ENCODE assay signal across 9 cellular contexts in genomic region chr16:51569204-51569911, GRCh38.
DNase-seq lines count a peak whose midpoint lies in the region; ATAC-seq and TF ChIP-seq lines count a peak whose summit lies in the region.
"Had no signal": no experiment of that assay in that cellular context is flagged by ENCODE, and none has a peak within 500 bp of the region (broad histone marks: within the 10 kb centered on the region; RNA-seq: fewer than 3 reads in every experiment).

No MANE protein-coding gene starts in this region.

- TF ChIP-seq CTCF in OCI-LY3 (IDR thresholded peaks at IDR 0.05; ENCODE audit: low read depth, low read length): no peak

- no peaks in the 10 kb centered on the region for H3K4me1 Mint-ChIP-seq in activated T-helper 17 cell treated with anti-CD3 and anti-CD28 coated beads, Interleukin-2, amount 50 U/mL, for 72 hours

- peak; percentile 2 to 78 for DNase-seq in lung microvascular endothelial cell (ENCODE audit: low read depth in 2 of 2)
- no peak for DNase-seq in activated naive CD4-positive, alpha-beta T cell treated with Interleukin-2 at 50 U/mL for 16 hours
- DNase-seq in D341Med (ENCODE audit: low spot score): no peak
- DNase-seq in NCI-H1092 treated with DMSO at 0.1 percent for 48 hours (lab: John Stamatoyannopoulos, UW): no peak

- H3K4me3 Mint-ChIP-seq in activated T-helper 17 cell treated with anti-CD3 and anti-CD28 coated beads, Interleukin-2, amount 50 U/mL, for 72 hours: no peak overlapping the region
- H3K4me3 Mint-ChIP-seq: activated naive CD8-positive, alpha-beta T cell had no signal

- H3K4me2 ChIP-seq in OCI-LY3 (ENCODE audit: low read length): 0 out of 2 replicates have a peak overlapping the region, but pooled peaks have one; percentile 10

- no peaks in the 10 kb centered on the region for H3K36me3 Mint-ChIP-seq in activated T-helper 17 cell treated with anti-CD3 and anti-CD28 coated beads, Interleukin-2, amount 50 U/mL, for 72 hours (ENCODE audit: low read depth)
- H3K36me3 Mint-ChIP-seq: activated naive CD8-positive, alpha-beta T cell had no signal

- H3K36me3 ChIP-seq in OCI-LY3 (replicated peaks; ENCODE audit: low read depth, low read length): no peaks in the 10 kb centered on the region

- H4K20me1 ChIP-seq in OCI-LY3 (ENCODE audit: insufficient read depth, low read length): no peaks in the 10 kb centered on the region

- no peaks in the 10 kb centered on the region for H3K79me2 ChIP-seq in OCI-LY3 (ENCODE audit: low read length)

- no peaks in the 10 kb centered on the region; the same call in 1 of the 2 replicates for H3K9me3 ChIP-seq in OCI-LY3 (ENCODE audit: insufficient read depth, low read length)

- H3K9me3 Mint-ChIP-seq in activated T-helper 17 cell treated with anti-CD3 and anti-CD28 coated beads, Interleukin-2, amount 50 U/mL, for 72 hours: peaks cover 13% of the 10 kb centered on the region

- no peak overlapping the region for H2AFZ ChIP-seq in OCI-LY3 (ENCODE audit: low read depth, low read length)

- H3K9ac ChIP-seq in OCI-LY3 (ENCODE audit: low read length): no peak overlapping the region

- no peaks in the 10 kb centered on the region for H3K27me3 ChIP-seq in OCI-LY3 (ENCODE audit: low read depth, low read length)

- H3K4me1 ChIP-seq in OCI-LY3 (ENCODE audit: low read length): peaks cover 21% of the 10 kb centered on the region

- no peaks in the 10 kb centered on the region for H3K27me3 Mint-ChIP-seq in activated T-helper 17 cell treated with anti-CD3 and anti-CD28 coated beads, Interleukin-2, amount 50 U/mL, for 72 hours
- H3K27me3 Mint-ChIP-seq: activated naive CD8-positive, alpha-beta T cell had no signal

- H3K27ac ChIP-seq in OCI-LY3 (ENCODE audit: low read length): no peak overlapping the region

- no peak overlapping the region for H3K4me3 ChIP-seq in OCI-LY3 (ENCODE audit: low read length)

- H3K27ac Mint-ChIP-seq in activated T-helper 17 cell treated with anti-CD3 and anti-CD28 coated beads, Interleukin-2, amount 50 U/mL, for 72 hours: no peak overlapping the region
- H3K27ac Mint-ChIP-seq: activated naive CD8-positive, alpha-beta T cell had no signal

- peak; percentile 74 for ATAC-seq in GM18511 (IDR thresholded peaks at IDR 0.05; ENCODE audit: unreplicated experiment)
- ATAC-seq in HG02759 (IDR thresholded peaks at IDR 0.05; ENCODE audit: unreplicated experiment): peak; percentile 67
- no peak for ATAC-seq in activated T-helper 17 cell treated with anti-CD3 and anti-CD28 coated beads, Interleukin-2, amount 50 U/mL, for 72 hours (replicated peaks)

Comparison
In these comparisons a context has a peak if more than half of its experiments do, and no peak if none do; other contexts are left out.
1. DNase-seq: peak in lung microvascular endothelial cell (2 of 2); none in activated naive CD4-positive, alpha-beta T cell treated with Interleukin-2 at 50 U/mL for 16 hours (single experiment), D341Med (single experiment) and NCI-H1092 treated with DMSO at 0.1 percent for 48 hours (single experiment).